22 cellular contexts compared by ENCODE assay signal in the genomic region with DNA sequence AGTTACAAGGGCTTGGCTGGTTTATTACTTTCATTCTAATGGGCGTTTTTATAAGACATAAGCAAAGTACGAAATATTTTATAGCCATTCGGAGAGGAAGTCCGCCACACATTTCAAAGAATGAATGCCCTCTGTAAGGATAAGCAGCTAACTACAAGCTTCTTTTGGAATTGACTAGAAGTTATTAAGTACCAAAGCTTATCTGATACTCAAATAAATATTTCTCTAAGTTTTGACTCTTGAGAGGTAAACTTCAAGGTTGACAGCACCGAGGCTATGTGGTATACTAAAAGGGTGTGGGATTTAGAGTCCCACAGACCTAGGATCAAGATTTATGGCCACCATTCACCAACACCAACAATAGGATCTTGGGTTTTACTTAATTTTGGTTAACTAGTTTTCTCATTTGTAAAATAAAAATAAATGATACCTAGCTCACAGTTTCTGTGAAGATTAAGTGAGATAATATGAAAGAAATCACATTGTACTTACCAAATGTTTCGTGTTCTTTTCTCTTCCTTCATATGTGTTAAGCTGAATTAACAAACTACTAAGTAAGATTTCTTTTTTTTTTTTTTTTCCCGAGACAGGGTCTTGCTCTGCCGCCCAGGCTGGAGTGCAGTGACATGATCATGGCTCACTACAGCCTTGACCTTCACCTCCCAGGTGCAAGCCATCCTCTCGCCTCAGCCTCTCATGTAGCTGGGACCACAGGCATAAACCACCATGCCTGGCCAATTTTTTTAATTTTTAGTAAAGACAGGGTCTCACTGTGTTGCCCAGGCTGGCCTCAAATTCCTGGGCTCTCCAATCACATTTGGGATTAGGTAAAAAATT. TPM values are rescaled to one million over a fixed set of nuclear protein-coding genes. Genes with fewer than 3 reads are reported as not detected.
DNase-seq lines count a peak whose midpoint lies in the region; ATAC-seq and TF ChIP-seq lines count a peak whose summit lies in the region.
"Had no signal": no experiment of that assay in that cellular context is flagged by ENCODE, and none has a peak within 500 bp of the region (broad histone marks: within the 10 kb centered on the region; RNA-seq: fewer than 3 reads in every experiment).

No MANE protein-coding gene starts in this region.

- H3K9me3 ChIP-seq in PC-9 (ENCODE audit: insufficient read depth, low read depth) (no peaks in the 10 kb centered on the region), duodenal mucosa (ENCODE audit: control insufficient read depth in 1 of 2, low read length in 2 of 2) (no peaks in the 10 kb centered on the region), testis (no peaks in the 10 kb centered on the region)
- H3K9me3 ChIP-seq: esophagus squamous epithelium, vagina had no signal

- H3K4me3 ChIP-seq in ACC112 (ENCODE audit: low read depth, low read length) (no peak overlapping the region), PC-9 (peak overlapping the region; percentile 31; the same call in 1 of the 2 replicates), duodenal mucosa (ENCODE audit: low read depth in 1 of 2, low read length in 2 of 2) (no peak overlapping the region), testis (no peak overlapping the region)
- H3K4me3 ChIP-seq: esophagus squamous epithelium, vagina had no signal

- no peak for DNase-seq in PC-9
- DNase-seq in testis = no peak
- no peak for DNase-seq in iPS-NIHi7 (ENCODE audit: extremely low spot score)
- DNase-seq: activated B cell treated with CpG ODN at 0.5 μM for 24 hours; activated naive CD4-positive, alpha-beta T cell; activated T-cell treated with anti-CD3 and anti-CD28 coated beads, Interleukin-2, amount 50 U/mL, for 24 hours; effector CD4-positive, alpha-beta T cell; esophagus squamous epithelium; NCI-H187 treated with DMSO at 0.1 percent for 48 hours; NCI-H82; SIG-M5; substantia nigra had no signal

- intact Hi-C loops in PC-9 (cut with micrococcal nuclease; ENCODE audit: unreplicated experiment) = loop anchor here (1.0 kb wide), 1 partner anchor 10 kb away; no protein-coding TSS in a partner anchor
- intact Hi-C loops in testis (cut with DNase I; ENCODE audit: low total_unique reads) = no loop called here

- H3K4me3 Mint-ChIP-seq in nephron = no peak overlapping the region
- H3K4me3 Mint-ChIP-seq: activated B cell treated with CpG ODN at 0.5 μM for 24 hours; activated T-cell treated with anti-CD3 and anti-CD28 coated beads, Interleukin-2, amount 50 U/mL, for 24 hours; T-helper 1 cell treated with Interleukin-12 subunit alpha and Interleukin-12 subunit beta and Interleukin-4 antibody, amounts not matched to agents 30 μg/mL and 1 μg/mL, for 36 hours had no signal

- peaks cover 20% of the 10 kb centered on the region for H3K4me1 ChIP-seq in ACC112 (ENCODE audit: control insufficient read depth, insufficient read depth, low read length, unreplicated experiment)
- H3K4me1 ChIP-seq in PC-9 (replicated peaks; ENCODE audit: insufficient read depth) = peaks cover 28% of the 10 kb centered on the region
- peaks cover 23 to 37% of the 10 kb centered on the region in 2 donors for H3K4me1 ChIP-seq in duodenal mucosa (ENCODE audit: control insufficient read depth in 1 of 2, insufficient read depth in 2 of 2, low read length in 2 of 2)
- H3K4me1 ChIP-seq in testis = peaks cover 3% of the 10 kb centered on the region
- H3K4me1 ChIP-seq: vagina had no signal

- ATAC-seq in HG03159 (IDR thresholded peaks at IDR 0.05; ENCODE audit: unreplicated experiment) = no peak
- ATAC-seq in GM19455 (IDR thresholded peaks at IDR 0.05; ENCODE audit: unreplicated experiment) = no peak
- ATAC-seq: left lobe of liver had no signal

- WGBS in testis, 2 donors = 79 to 84% methylated on average over 9 of the region's 9 CpGs

- peak overlapping the region; percentile 71 for H3K4me2 ChIP-seq in PC-9

- H3F3A ChIP-seq in PC-9 (ENCODE audit: insufficient read depth, low read depth) = peaks cover 32% of the 10 kb centered on the region

- TF ChIP-seq CTCF in PC-9 (conservative IDR thresholded peaks at IDR 0.05) = no peak
- TF ChIP-seq CTCF in nephron (IDR thresholded peaks at IDR 0.05; ENCODE audit: unreplicated experiment in 3 of 3) = no peak
- TF ChIP-seq CTCF in testis (IDR thresholded peaks at IDR 0.05) = no peak

- H3K27ac Mint-ChIP-seq in nephron = peak overlapping the region; percentile 62 to 91 (median 86)
- H3K27ac Mint-ChIP-seq: activated B cell treated with CpG ODN at 0.5 μM for 24 hours; activated T-cell treated with anti-CD3 and anti-CD28 coated beads, Interleukin-2, amount 50 U/mL, for 24 hours; T-helper 1 cell treated with Interleukin-12 subunit alpha and Interleukin-12 subunit beta and Interleukin-4 antibody, amounts not matched to agents 30 μg/mL and 1 μg/mL, for 36 hours had no signal

- no peaks in the 10 kb centered on the region for H3K9me2 ChIP-seq in PC-9 (ENCODE audit: insufficient read depth)

- no peaks in the 10 kb centered on the region for H3K36me3 ChIP-seq in ACC112 (ENCODE audit: insufficient read depth, low read length)
- H3K36me3 ChIP-seq in PC-9 (ENCODE audit: low read depth) = no peaks in the 10 kb centered on the region
- no peaks in the 10 kb centered on the region for H3K36me3 ChIP-seq in duodenal mucosa (ENCODE audit: control insufficient read depth in 1 of 2, insufficient read depth in 2 of 2, low read length in 2 of 2)
- H3K36me3 ChIP-seq in testis (ENCODE audit: low read depth, missing control alignments) = no peaks in the 10 kb centered on the region
- H3K36me3 ChIP-seq: esophagus squamous epithelium, vagina had no signal

- no peaks in the 10 kb centered on the region for H4K20me1 ChIP-seq in PC-9 (ENCODE audit: insufficient read depth)

- H3K27me3 ChIP-seq in ACC112 (ENCODE audit: insufficient read depth, low read length) = no peaks in the 10 kb centered on the region
- no peaks in the 10 kb centered on the region for H3K27me3 ChIP-seq in PC-9 (ENCODE audit: insufficient read depth, low read depth)
- H3K27me3 ChIP-seq in duodenal mucosa (ENCODE audit: control insufficient read depth in 1 of 2, insufficient read depth in 2 of 2, low read length in 2 of 2) = no peaks in the 10 kb centered on the region
- H3K27me3 ChIP-seq in testis = no peaks in the 10 kb centered on the region
- H3K27me3 ChIP-seq: esophagus squamous epithelium, vagina had no signal

- peaks cover 6% of the 10 kb centered on the region for H3K4me1 Mint-ChIP-seq in nephron
- H3K4me1 Mint-ChIP-seq: activated B cell treated with CpG ODN at 0.5 μM for 24 hours had no signal

- no peaks in the 10 kb centered on the region for H3K27me3 Mint-ChIP-seq in nephron (ENCODE audit: low read depth)
- H3K27me3 Mint-ChIP-seq: activated T-cell treated with anti-CD3 and anti-CD28 coated beads, Interleukin-2, amount 50 U/mL, for 24 hours had no signal

- no peaks in the 10 kb centered on the region for H3K36me3 Mint-ChIP-seq in nephron (ENCODE audit: low read depth)

- TF ChIP-seq POLR2A in testis (IDR thresholded peaks at IDR 0.05) = no peak

- H3K79me2 ChIP-seq in ACC112 (ENCODE audit: control insufficient read depth, insufficient read depth, low read length, unreplicated experiment) (no peaks in the 10 kb centered on the region), PC-9 (ENCODE audit: low read depth) (no peaks in the 10 kb centered on the region)

- POLR2A ChIA-PET in PC-9 (lab: Charles Lee; ENCODE audit: unreplicated experiment) = interaction anchor here (0.6 to 0.7 kb wide), 5 partner anchors 8 to 15 kb away, joined by 4 to 11 read pairs (median 5); no protein-coding TSS in a partner anchor

- TSS peak; percentile 68 for BruUV-seq in PC-9 (replicated peaks; lab: Mats Ljungman, UMichigan)

- H3K9ac ChIP-seq in duodenal mucosa (ENCODE audit: low read depth in 1 of 2, low read length in 2 of 2) = peak overlapping the region in 1 of 2 donors; percentile 8

- no peaks in the 10 kb centered on the region for H3K9me3 Mint-ChIP-seq in nephron
- H3K9me3 Mint-ChIP-seq: activated B cell treated with CpG ODN at 0.5 μM for 24 hours; activated T-cell treated with anti-CD3 and anti-CD28 coated beads, Interleukin-2, amount 50 U/mL, for 24 hours; T-helper 1 cell treated with Interleukin-12 subunit alpha and Interleukin-12 subunit beta and Interleukin-4 antibody, amounts not matched to agents 30 μg/mL and 1 μg/mL, for 36 hours had no signal

- CTCF ChIA-PET in PC-9 (lab: Charles Lee) = interaction anchor here (0.6 to 0.7 kb wide), 2 partner anchors 28 to 657 kb away, joined by 5 to 6 read pairs; no protein-coding TSS in a partner anchor

- peak overlapping the region; percentile 33 for H2AFZ ChIP-seq in ACC112 (ENCODE audit: low read length, unreplicated experiment)
- peak overlapping the region; percentile 44; the same call in 1 of the 2 replicates for H2AFZ ChIP-seq in PC-9

- H3K27ac ChIP-seq in ACC112 (ENCODE audit: low read depth, low read length) (peak overlapping the region; percentile 40; the same call in 1 of the 2 replicates), PC-9 (peak overlapping the region; percentile 78), duodenal mucosa (ENCODE audit: low read depth, low read length) (peak overlapping the region; percentile 24), testis (no peak overlapping the region)
- H3K27ac ChIP-seq: esophagus squamous epithelium, vagina had no signal

RNA-seq across cellular contexts. Expression of a gene that starts 14.1 kb away (rescaled TPM):
- total RNA-seq in PC-9 (2021) (303 and 334 TPM in 2 replicates), testis (10 to 100 TPM; 32.1 to 32.8 TPM)
- 54.5 TPM for polyA plus RNA-seq in testis (ENCODE audit: insufficient read depth, low read depth, low replicate concordance)
- total RNA-seq: activated B cell treated with CpG ODN at 0.5 μM for 24 hours, mononuclear cell, OCI-LY7 had no signal

RNA-seq across cellular contexts. Expression of a gene that starts 47.9 kb away (rescaled TPM):
- 41.7 and 54.2 TPM in 2 replicates for total RNA-seq in PC-9 (2021)
- 10 to 100 TPM; 24.3 to 25.3 TPM for total RNA-seq in testis
- polyA plus RNA-seq in testis (ENCODE audit: insufficient read depth, low read depth, low replicate concordance) = 23.5 TPM

Comparison
In these comparisons a context has a peak if more than half of its experiments do, and no peak if none do; other contexts are left out.
1. H3K27ac ChIP-seq: peak in ACC112 (single experiment), PC-9 (single experiment) and duodenal mucosa (single experiment); none in testis (0 of 2).